Comparison of ENCODE assay signal across 15 cellular contexts in the genomic region with DNA sequence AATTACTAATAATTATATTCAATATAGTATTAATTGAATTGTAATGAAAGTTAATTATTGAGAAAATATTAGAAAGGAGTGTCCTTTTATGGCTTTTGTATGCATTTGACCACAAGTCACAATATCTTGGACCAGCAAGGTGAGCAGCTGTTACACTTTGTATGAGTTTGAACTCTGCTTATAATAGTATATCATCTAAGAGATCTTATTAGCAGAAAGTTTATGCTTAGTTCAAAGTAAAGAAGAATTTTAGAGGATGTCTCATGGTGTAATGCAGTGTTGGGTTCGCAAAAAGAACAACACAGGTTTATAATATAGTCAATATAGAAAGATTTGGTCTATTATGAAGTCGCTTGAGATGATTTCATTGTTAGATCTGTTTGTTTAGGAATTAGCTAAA. TPM values are rescaled to one million over a fixed set of nuclear protein-coding genes. Genes with fewer than 3 reads are reported as not detected.
DNase-seq lines count a peak whose midpoint lies in the region; ATAC-seq and TF ChIP-seq lines count a peak whose summit lies in the region.
"Had no signal": no experiment of that assay in that cellular context is flagged by ENCODE, and none has a peak within 500 bp of the region (broad histone marks: within the 10 kb centered on the region; RNA-seq: fewer than 3 reads in every experiment).

No MANE protein-coding gene starts in this region.

- H3K27ac ChIP-seq in dorsolateral prefrontal cortex: peak overlapping the region in 58 of 59 donors; percentile 4 to 100 (median 99)

- POLR2A ChIA-PET in T-cell (lab: Charles Lee): interaction anchor here in 1 of 2 donors (0.6 kb wide), 2 partner anchors 247 to 871 kb away, joined by 3 to 8 read pairs; no protein-coding TSS in a partner anchor

- no peak for ATAC-seq in T-cell (replicated peaks in 1 of 4)
- ATAC-seq: GM23338, HCT116 had no signal

- intact Hi-C loops in dorsolateral prefrontal cortex (cut with DNase I): loop anchor here (10.0 kb wide), 3 partner anchors 88 to 232 kb away; no protein-coding TSS in a partner anchor

- no peak overlapping the region for H3K4me3 Mint-ChIP-seq in T-cell
- H3K4me3 Mint-ChIP-seq: HFFc6 had no signal

- peaks cover 14 to 39% of the 10 kb centered on the region in 2 donors for H3K27me3 Mint-ChIP-seq in T-cell

- no peaks in the 10 kb centered on the region for H3K27me3 ChIP-seq in dorsolateral prefrontal cortex

- CTCF ChIA-PET in T-cell (lab: Charles Lee): no interaction called here

- no peaks in the 10 kb centered on the region for H3K9me3 Mint-ChIP-seq in T-cell
- H3K9me3 Mint-ChIP-seq: CD4-positive, alpha-beta memory T cell; GM23338; H9; HFFc6 had no signal

- peaks cover 16 to 18% (median 18%) of the 10 kb centered on the region in 3 donors for H3K4me1 Mint-ChIP-seq in T-cell

- DNase-seq in NCI-H748 (lab: John Stamatoyannopoulos, UW; ENCODE audit: unreplicated experiment) (peak; percentile 38), NCI-H748 treated with DMSO at 0.1 percent for 48 hours (lab: John Stamatoyannopoulos, UW) (no peak), NCI-H69 (lab: John Stamatoyannopoulos, UW) (peak; percentile 71), dorsolateral prefrontal cortex (no peak), NOMO-1 treated with DMSO at 0.1 percent for 48 hours (lab: John Stamatoyannopoulos, UW; ENCODE audit: unreplicated experiment) (no peak), T-cell (no peak)
- DNase-seq: C1 segment of cervical spinal cord; Calu3; CD4-positive, alpha-beta memory T cell; COR-L47; GF-D8; H9; HFFc6 had no signal

- H3K4me3 ChIP-seq in dorsolateral prefrontal cortex: peak overlapping the region in 12 of 59 donors; percentile 57 to 95 (median 86)

- H3K36me3 Mint-ChIP-seq in T-cell: no peaks in the 10 kb centered on the region

- TF ChIP-seq CTCF in dorsolateral prefrontal cortex (IDR thresholded peaks at IDR 0.05 in 54 of 56, conservative IDR thresholded peaks at IDR 0.05 in 2 of 56; ENCODE audit: low read depth in 1 of 56, partially characterized antibody in 56 of 56): no peak

- H3K27ac Mint-ChIP-seq in T-cell: no peak overlapping the region
- H3K27ac Mint-ChIP-seq: CD4-positive, alpha-beta memory T cell; GM23338; H9; HFFc6 had no signal

RNA-seq across cellular contexts. Expression of gene TRIM9, which starts 2.0 kb away (rescaled TPM):
- total RNA-seq in dorsolateral prefrontal cortex (100 to 1,000 TPM; 145 to 347 (median 241) TPM), T-cell (1 to 10 TPM in 1 of 5 donors, under 1 TPM in 4; 0.30 to 1.3 (median 0.88) TPM)

Comparison
In these comparisons a context has a peak if more than half of its experiments do, and no peak if none do; other contexts are left out.
1. DNase-seq: peak in NCI-H748 (single experiment) and NCI-H69 (single experiment); none in NCI-H748 treated with DMSO at 0.1 percent for 48 hours (single experiment), dorsolateral prefrontal cortex (0 of 10), NOMO-1 treated with DMSO at 0.1 percent for 48 hours (single experiment) and T-cell (0 of 34).
2. RNA of gene TRIM9, which starts 2.0 kb away (total RNA-seq): 145 to 347 TPM in dorsolateral prefrontal cortex; 0.30 to 1.3 TPM in T-cell; every median in the first group is over 10 times any median in the second.